Comparison of ENCODE assay signal across 8 cellular contexts in the genomic region with DNA sequence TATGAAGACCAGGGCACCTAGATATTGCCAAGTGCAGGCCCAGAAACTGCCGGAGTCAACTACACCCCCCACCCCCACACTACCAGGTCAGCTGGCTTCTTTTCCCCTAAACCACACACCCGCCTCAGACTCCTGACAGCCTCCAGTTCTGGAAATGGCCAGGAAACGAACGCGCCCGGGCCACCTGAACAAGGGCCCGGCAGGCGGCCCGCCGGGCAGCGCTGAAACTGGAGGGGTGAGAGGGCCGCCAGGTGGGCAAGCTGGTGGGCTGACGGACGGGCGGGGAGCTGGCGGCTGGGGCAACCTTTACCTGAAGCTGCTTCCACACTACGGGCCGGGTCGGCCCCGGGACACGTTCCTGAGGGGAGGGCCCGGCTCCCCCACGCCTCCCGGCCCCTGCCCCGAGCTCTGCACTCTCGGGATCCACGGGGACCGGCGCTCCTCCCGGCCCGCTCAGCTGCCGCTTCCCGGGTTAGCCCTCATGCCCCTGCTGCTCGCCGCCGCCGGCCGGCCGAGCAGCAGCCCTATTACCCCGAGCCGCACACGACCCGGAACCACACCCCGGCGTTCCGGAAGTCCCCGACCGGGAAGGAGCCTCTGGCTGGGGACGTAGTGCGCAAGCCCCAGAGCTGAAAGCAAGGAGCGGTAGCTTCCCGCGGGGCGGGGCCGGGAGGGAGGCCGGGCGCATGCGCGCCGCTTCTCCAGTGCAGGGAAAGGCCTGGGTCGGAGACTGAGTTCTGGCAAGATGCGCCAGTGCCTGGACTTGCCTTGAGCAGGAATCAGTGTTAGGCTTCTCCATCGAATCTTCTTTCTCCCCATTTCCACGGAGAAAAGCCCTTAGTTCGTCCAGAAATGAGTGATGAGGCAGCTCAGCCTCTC. TPM values are rescaled to one million over a fixed set of nuclear protein-coding genes. Genes with fewer than 3 reads are reported as not detected.
DNase-seq lines count a peak whose midpoint lies in the region; ATAC-seq and TF ChIP-seq lines count a peak whose summit lies in the region.

A gene (minus strand): TSS at position 548 of the 879 bp plus-strand sequence. CDS start 34,634 bp downstream, outside the sequence.

- peak; percentile 35 for TF ChIP-seq RAD21 in SK-N-SH (IDR thresholded peaks at IDR 0.05; ENCODE audit: low read length)

- TF ChIP-seq CTCF in GM10248 (IDR thresholded peaks at IDR 0.05; ENCODE audit: control extremely low read depth, extremely low read depth, low read depth, missing control alignments) (no peak), SK-N-SH (IDR thresholded peaks at IDR 0.05) (no peak)

- DNase-seq in GM10248 (ENCODE audit: extremely low spot score): peak; percentile 96
- peak; percentile 95 for DNase-seq in NCI-H1092 (lab: John Stamatoyannopoulos, UW)
- peak; percentile 98 for DNase-seq in SK-N-SH
- peak; percentile 96 for DNase-seq in activated naive CD4-positive, alpha-beta T cell treated with anti-CD3 and anti-CD28 coated beads, Interleukin-2, amount 50 U/mL, for 16 hours
- peak; percentile 95 for DNase-seq in germinal center (ENCODE audit: low spot score)
- peak; percentile 80 for DNase-seq in non-pigmented ciliary epithelial cell (ENCODE audit: low read depth)
- DNase-seq in substantia nigra (lab: John Stamatoyannopoulos, UW): peak; percentile 73 to 99 (median 94)

- peaks cover 0 to 5% of the 10 kb centered on the region in 2 experiments for H3K36me3 ChIP-seq in SK-N-SH (replicated peaks in 1 of 2; ENCODE audit: control insufficient read depth in 1 of 2, insufficient read depth in 2 of 2, low read length in 1 of 2)

- peak within 1 kb of the TSS; percentile 91 for H3K9ac ChIP-seq in SK-N-SH

- H3K9me2 ChIP-seq in SK-N-SH: no peaks in the 10 kb centered on the region

- H3K27ac ChIP-seq in SK-N-SH (ENCODE audit: low read depth in 2 of 2, low read length in 1 of 2) (peak within 1 kb of the TSS; percentile 54 to 92), substantia nigra (ENCODE audit: low read depth, low read length, poor library complexity, severe bottlenecking) (peak within 1 kb of the TSS; percentile 85)

- no peak for TF ChIP-seq EP300 in SK-N-SH (IDR thresholded peaks at IDR 0.05; ENCODE audit: borderline replicate concordance in 1 of 2, low read depth in 1 of 2, low read length in 1 of 2)

- peaks cover 0 to 15% of the 10 kb centered on the region in 2 experiments; a peak in 2 of 4 replicates for H3K4me1 ChIP-seq in SK-N-SH (ENCODE audit: control insufficient read depth in 1 of 2, insufficient read depth in 2 of 2, low read depth in 1 of 2, low read length in 1 of 2)

- H3K4me2 ChIP-seq in SK-N-SH: peak within 1 kb of the TSS; percentile 93

- peaks cover 3% of the 10 kb centered on the region for H3F3A ChIP-seq in SK-N-SH (replicated peaks; ENCODE audit: insufficient read depth)

- no peaks in the 10 kb centered on the region for H3K9me3 ChIP-seq in SK-N-SH

- H3K79me2 ChIP-seq in SK-N-SH (ENCODE audit: insufficient read depth): peaks cover 49% of the 10 kb centered on the region

- ATAC-seq in HG02610 (IDR thresholded peaks at IDR 0.05; ENCODE audit: unreplicated experiment): peak; percentile 92

- POLR2A ChIA-PET in GM10248 (lab: Yijun Ruan, JAX) (interaction anchor here (1.0 to 1.2 kb wide), 5 partner anchors 33 to 771 kb away, joined by 3 read pairs; no protein-coding TSS in a partner anchor), SK-N-SH (lab: Yijun Ruan, JAX) (interaction anchor here (0.5 to 1.3 kb wide), 7 partner anchors 27 to 351 kb away, joined by 3 to 14 read pairs (median 4); no protein-coding TSS in a partner anchor)

- 1% methylated on average over 23 of the region's 65 CpGs for WGBS in SK-N-SH (ENCODE audit: low lambda C conversion rate)

- H3K27me3 ChIP-seq in SK-N-SH (ENCODE audit: insufficient read depth): no peaks in the 10 kb centered on the region

- CTCF ChIA-PET in GM10248 (lab: Yijun Ruan, JAX) (interaction anchor here (0.6 to 1.3 kb wide), 4 partner anchors 33 to 148 kb away, joined by 3 to 4 read pairs (median 3); no protein-coding TSS in a partner anchor), SK-N-SH (lab: Yijun Ruan, JAX) (interaction anchor here (0.6 to 1.6 kb wide), 5 partner anchors 9 to 299 kb away, joined by 3 to 6 read pairs (median 3); no protein-coding TSS in a partner anchor)

- peak within 1 kb of the TSS; percentile 98 for H2AFZ ChIP-seq in SK-N-SH (ENCODE audit: low read depth)

- 0 out of 2 replicates have a peak, but pooled peaks cover 2% of the 10 kb centered on the region for H4K20me1 ChIP-seq in SK-N-SH (ENCODE audit: insufficient read depth)

- H3K4me3 ChIP-seq in SK-N-SH (ENCODE audit: low read depth in 2 of 2, low read length in 1 of 2): peak within 1 kb of the TSS; percentile 85 to 90

TF ChIP-seq in SK-N-SH, 30 proteins besides CTCF, POLR2A, EP300 and RAD21:
- TF ChIP-seq SIN3A (IDR thresholded peaks at IDR 0.05; ENCODE audit: borderline replicate concordance, low read depth, low read length): peak; percentile 53; the same call in 1 of the 2 replicates
- TF ChIP-seq CHD2 (IDR thresholded peaks at IDR 0.05; ENCODE audit: low read length, partially characterized antibody): peak; percentile 58
- no peak for TF ChIP-seq SMC3 (IDR thresholded peaks at IDR 0.05; ENCODE audit: low read depth, low read length)
- peak; percentile 71; the same call in 1 of the 2 replicates for TF ChIP-seq MXI1 (IDR thresholded peaks at IDR 0.05; ENCODE audit: low read depth, low read length)
- TF ChIP-seq RFX5 (IDR thresholded peaks at IDR 0.05; ENCODE audit: low read length): no peak
- peak; percentile 85 for TF ChIP-seq ELF1 (IDR thresholded peaks at IDR 0.05)
- no peak for TF ChIP-seq TCF12 (IDR thresholded peaks at IDR 0.05)
- TF ChIP-seq GABPA (IDR thresholded peaks at IDR 0.05; ENCODE audit: low read depth): peak; percentile 93
- TF ChIP-seq, protein P1, sequence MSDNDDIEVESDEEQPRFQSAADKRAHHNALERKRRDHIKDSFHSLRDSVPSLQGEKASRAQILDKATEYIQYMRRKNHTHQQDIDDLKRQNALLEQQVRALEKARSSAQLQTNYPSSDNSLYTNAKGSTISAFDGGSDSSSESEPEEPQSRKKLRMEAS (IDR thresholded peaks at IDR 0.05; ENCODE audit: low read depth): peak; percentile 2; the same call in 1 of the 2 replicates
- TF ChIP-seq, protein P2, sequence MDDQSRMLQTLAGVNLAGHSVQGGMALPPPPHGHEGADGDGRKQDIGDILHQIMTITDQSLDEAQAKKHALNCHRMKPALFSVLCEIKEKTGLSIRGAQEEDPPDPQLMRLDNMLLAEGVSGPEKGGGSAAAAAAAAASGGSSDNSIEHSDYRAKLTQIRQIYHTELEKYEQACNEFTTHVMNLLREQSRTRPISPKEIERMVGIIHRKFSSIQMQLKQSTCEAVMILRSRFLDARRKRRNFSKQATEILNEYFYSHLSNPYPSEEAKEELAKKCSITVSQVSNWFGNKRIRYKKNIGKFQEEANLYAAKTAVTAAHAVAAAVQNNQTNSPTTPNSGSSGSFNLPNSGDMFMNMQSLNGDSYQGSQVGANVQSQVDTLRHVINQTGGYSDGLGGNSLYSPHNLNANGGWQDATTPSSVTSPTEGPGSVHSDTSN (IDR thresholded peaks at IDR 0.05): no peak
- no peak for TF ChIP-seq RXRA (IDR thresholded peaks at IDR 0.05; ENCODE audit: borderline replicate concordance, low read depth)
- TF ChIP-seq RCOR1 (IDR thresholded peaks at IDR 0.05; ENCODE audit: low read length): no peak; the same call in 1 of the 2 replicates
- TF ChIP-seq TAF1 (IDR thresholded peaks at IDR 0.05; ENCODE audit: borderline replicate concordance, low read depth, low read length): peak; percentile 80; the same call in 1 of the 2 replicates
- TF ChIP-seq NRF1 (IDR thresholded peaks at IDR 0.05; ENCODE audit: low read depth, low read length): peak; percentile 99
- peak; percentile 91 for TF ChIP-seq POLR2AphosphoS5 (IDR thresholded peaks at IDR 0.05; ENCODE audit: low read depth, low read length)
- no peak for TF ChIP-seq MEF2A (IDR thresholded peaks at IDR 0.05; ENCODE audit: borderline replicate concordance, low read depth)
- TF ChIP-seq FOSL2 (IDR thresholded peaks at IDR 0.05; ENCODE audit: borderline replicate concordance, low read depth): no peak
TF ChIP-seq in SK-N-SH: peak in this region for 9.

RNA-seq across cellular contexts. Expression of the gene that starts here (rescaled TPM):
- polyA plus RNA-seq in SK-N-SH (2012; rRNA removed): 97.9 and 117 TPM in 2 replicates
- polyA plus RNA-seq in SK-N-SH (2012; cell fraction: cytosol; rRNA removed): 102 and 103 TPM in 2 replicates
- polyA plus RNA-seq in SK-N-SH (2012; cell fraction: nucleus; rRNA removed): 81.1 and 148 TPM in 2 replicates

Comparison
In these comparisons a context has a peak if more than half of its experiments do, and no peak if none do; other contexts are left out.
1. Peak in every context shown above with its lines: DNase-seq, ATAC-seq, H3K4me3 ChIP-seq and H3K27ac ChIP-seq.